In the genomic region with DNA sequence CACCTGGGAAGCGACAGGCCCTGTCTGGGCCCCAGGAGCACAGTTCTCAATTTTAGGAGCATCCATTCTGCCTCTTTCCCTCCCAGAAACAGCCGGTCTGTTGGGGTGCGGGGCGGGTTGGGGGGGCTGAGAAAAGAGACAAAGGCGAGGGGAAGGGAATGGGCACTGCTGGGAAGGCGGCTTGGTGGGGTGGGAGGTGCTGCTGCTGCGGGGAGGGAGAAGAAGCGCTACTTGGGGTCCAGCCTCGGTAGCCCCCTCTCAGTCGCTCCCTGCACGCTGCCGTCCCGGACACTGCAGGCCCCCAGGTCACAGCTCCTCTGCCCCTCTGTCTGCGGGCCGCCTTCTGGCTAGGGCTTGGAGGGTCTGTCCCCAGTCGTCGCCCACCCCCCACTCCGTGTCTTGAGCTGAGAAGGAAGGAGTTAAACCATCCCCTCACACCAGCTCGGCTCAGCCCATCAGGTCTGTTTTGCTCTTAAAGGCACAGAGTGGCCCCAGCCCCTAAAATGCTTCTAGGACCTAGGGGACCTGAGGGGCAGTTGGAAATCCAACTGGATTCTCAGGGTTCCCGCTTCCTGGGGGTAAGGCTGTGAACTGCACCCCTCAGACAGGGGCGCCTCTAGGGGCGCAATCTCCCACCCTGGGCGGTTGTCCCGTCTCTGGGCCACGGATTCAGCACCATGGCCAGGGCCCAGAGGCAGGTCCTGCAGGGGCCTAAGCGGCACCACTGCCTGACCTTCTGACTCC, we compare ENCODE assay signal across 1 cellular context.
TF ChIP-seq lines count a peak whose summit lies in the region.

No MANE protein-coding gene starts in this region.

TF ChIP-seq in HepG2, 621 proteins besides CTCF, POLR2A, EP300 and RAD21 (continued from another document and continues in another):
- TF ChIP-seq ZNF574 (CRISPR knock-in tag; IDR thresholded peaks at IDR 0.05) = peak; percentile 93
- peak; percentile 99 for TF ChIP-seq CCDC6 (CRISPR knock-in tag; IDR thresholded peaks at IDR 0.05)
- TF ChIP-seq ZNF354B (CRISPR knock-in tag; IDR thresholded peaks at IDR 0.05) = no peak
- no peak for TF ChIP-seq RFX1 (IDR thresholded peaks at IDR 0.05)
- TF ChIP-seq TCF12 (IDR thresholded peaks at IDR 0.05) = no peak
- TF ChIP-seq TCF12 (CRISPR knock-in tag; IDR thresholded peaks at IDR 0.05) = peak; percentile 50; the same call in 1 of the 2 replicates
- TF ChIP-seq PPARG (CRISPR knock-in tag; conservative IDR thresholded peaks at IDR 0.05) = peak; percentile 91
- TF ChIP-seq TRIM22 (IDR thresholded peaks at IDR 0.05) = no peak
- TF ChIP-seq DNMT3B (CRISPR knock-in tag; conservative IDR thresholded peaks at IDR 0.05) = peak; percentile 99
- TF ChIP-seq ELF4 (CRISPR knock-in tag; IDR thresholded peaks at IDR 0.05; ENCODE audit: borderline replicate concordance) = no peak
- TF ChIP-seq, protein P1, sequence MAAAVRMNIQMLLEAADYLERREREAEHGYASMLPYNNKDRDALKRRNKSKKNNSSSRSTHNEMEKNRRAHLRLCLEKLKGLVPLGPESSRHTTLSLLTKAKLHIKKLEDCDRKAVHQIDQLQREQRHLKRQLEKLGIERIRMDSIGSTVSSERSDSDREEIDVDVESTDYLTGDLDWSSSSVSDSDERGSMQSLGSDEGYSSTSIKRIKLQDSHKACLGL (CRISPR knock-in tag; IDR thresholded peaks at IDR 0.05) = peak; percentile 97
- no peak for TF ChIP-seq DDIT3 (CRISPR knock-in tag; IDR thresholded peaks at IDR 0.05)
- peak; percentile 83; the same call in 1 of the 2 replicates for TF ChIP-seq HOXA9 (CRISPR knock-in tag; IDR thresholded peaks at IDR 0.05; ENCODE audit: borderline replicate concordance)
- TF ChIP-seq, protein P2, sequence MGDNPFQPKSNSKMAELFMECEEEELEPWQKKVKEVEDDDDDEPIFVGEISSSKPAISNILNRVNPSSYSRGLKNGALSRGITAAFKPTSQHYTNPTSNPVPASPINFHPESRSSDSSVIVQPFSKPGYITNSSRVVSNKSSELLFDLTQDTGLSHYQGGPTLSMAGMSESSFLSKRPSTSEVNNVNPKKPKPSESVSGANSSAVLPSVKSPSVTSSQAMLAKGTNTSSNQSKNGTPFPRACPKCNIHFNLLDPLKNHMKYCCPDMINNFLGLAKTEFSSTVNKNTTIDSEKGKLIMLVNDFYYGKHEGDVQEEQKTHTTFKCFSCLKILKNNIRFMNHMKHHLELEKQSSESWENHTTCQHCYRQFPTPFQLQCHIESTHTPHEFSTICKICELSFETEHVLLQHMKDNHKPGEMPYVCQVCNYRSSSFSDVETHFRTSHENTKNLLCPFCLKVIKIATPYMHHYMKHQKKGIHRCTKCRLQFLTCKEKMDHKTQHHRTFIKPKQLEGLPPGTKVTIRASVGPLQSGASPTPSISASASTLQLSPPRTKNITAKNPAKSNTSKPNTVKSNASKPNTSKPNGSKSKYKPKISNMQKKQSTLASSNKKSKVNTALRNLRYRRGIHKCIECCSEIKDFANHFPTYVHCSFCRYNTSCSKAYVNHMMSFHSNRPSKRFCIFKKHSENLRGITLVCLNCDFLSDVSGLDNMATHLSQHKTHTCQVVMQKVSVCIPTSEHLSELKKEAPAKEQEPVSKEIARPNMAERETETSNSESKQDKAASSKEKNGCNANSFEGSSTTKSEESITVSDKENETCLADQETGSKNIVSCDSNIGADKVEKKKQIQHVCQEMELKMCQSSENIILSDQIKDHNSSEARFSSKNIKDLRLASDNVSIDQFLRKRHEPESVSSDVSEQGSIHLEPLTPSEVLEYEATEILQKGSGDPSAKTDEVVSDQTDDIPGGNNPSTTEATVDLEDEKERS (CRISPR knock-in tag; IDR thresholded peaks at IDR 0.05) = peak; percentile 75; the same call in 1 of the 2 replicates
- TF ChIP-seq ZNF136 (CRISPR knock-in tag; IDR thresholded peaks at IDR 0.05; ENCODE audit: low read depth) = peak; percentile 98
- peak; percentile 99 for TF ChIP-seq ZNF792 (CRISPR knock-in tag; IDR thresholded peaks at IDR 0.05)
- peak; percentile 99 for TF ChIP-seq ZNF773 (CRISPR knock-in tag; IDR thresholded peaks at IDR 0.05; ENCODE audit: borderline replicate concordance)
- TF ChIP-seq ZNF639 (CRISPR knock-in tag; conservative IDR thresholded peaks at IDR 0.05) = peak; percentile 90
- TF ChIP-seq, protein P3, sequence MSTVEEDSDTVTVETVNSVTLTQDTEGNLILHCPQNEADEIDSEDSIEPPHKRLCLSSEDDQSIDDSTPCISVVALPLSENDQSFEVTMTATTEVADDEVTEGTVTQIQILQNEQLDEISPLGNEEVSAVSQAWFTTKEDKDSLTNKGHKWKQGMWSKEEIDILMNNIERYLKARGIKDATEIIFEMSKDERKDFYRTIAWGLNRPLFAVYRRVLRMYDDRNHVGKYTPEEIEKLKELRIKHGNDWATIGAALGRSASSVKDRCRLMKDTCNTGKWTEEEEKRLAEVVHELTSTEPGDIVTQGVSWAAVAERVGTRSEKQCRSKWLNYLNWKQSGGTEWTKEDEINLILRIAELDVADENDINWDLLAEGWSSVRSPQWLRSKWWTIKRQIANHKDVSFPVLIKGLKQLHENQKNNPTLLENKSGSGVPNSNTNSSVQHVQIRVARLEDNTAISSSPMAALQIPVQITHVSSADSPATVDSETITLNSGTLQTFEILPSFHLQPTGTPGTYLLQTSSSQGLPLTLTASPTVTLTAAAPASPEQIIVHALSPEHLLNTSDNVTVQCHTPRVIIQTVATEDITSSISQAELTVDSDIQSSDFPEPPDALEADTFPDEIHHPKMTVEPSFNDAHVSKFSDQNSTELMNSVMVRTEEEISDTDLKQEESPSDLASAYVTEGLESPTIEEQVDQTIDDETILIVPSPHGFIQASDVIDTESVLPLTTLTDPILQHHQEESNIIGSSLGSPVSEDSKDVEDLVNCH (CRISPR knock-in tag; IDR thresholded peaks at IDR 0.05) = 0 out of 2 replicates have a peak, but pooled peaks have one; percentile 85
- TF ChIP-seq MAFK (conservative IDR thresholded peaks at IDR 0.05 in 1 of 2, IDR thresholded peaks at IDR 0.05 in 1 of 2; ENCODE audit: low read length in 2 of 2) = no peak
- TF ChIP-seq ZNF251 (CRISPR knock-in tag; IDR thresholded peaks at IDR 0.05) = 0 out of 2 replicates have a peak, but pooled peaks have one; percentile 77
- TF ChIP-seq NFE2L1 (CRISPR knock-in tag; IDR thresholded peaks at IDR 0.05; ENCODE audit: borderline replicate concordance) = no peak; the same call in 1 of the 2 replicates
- no peak for TF ChIP-seq FOXA1 (IDR thresholded peaks at IDR 0.05)
- no peak for TF ChIP-seq FOXA1 (CRISPR knock-in tag; IDR thresholded peaks at IDR 0.05)
- peak; percentile 96 for TF ChIP-seq ATF7-NPFF (CRISPR knock-in tag; IDR thresholded peaks at IDR 0.05; ENCODE audit: low read depth)
- peak; percentile 99 for TF ChIP-seq AHR (CRISPR knock-in tag; IDR thresholded peaks at IDR 0.05)
- TF ChIP-seq ZNF337 (CRISPR knock-in tag; IDR thresholded peaks at IDR 0.05; ENCODE audit: borderline replicate concordance, low read depth) = peak; percentile 98; the same call in 1 of the 2 replicates
- TF ChIP-seq GATAD1 (CRISPR knock-in tag; IDR thresholded peaks at IDR 0.05) = peak; percentile 80
- peak; percentile 55; the same call in 1 of the 2 replicates for TF ChIP-seq CEBPG (CRISPR knock-in tag; IDR thresholded peaks at IDR 0.05)
- peak; percentile 95 for TF ChIP-seq ZNF878 (CRISPR knock-in tag; IDR thresholded peaks at IDR 0.05)
- peak; percentile 99 for TF ChIP-seq ZNF230 (CRISPR knock-in tag; IDR thresholded peaks at IDR 0.05)
- TF ChIP-seq, protein P4, sequence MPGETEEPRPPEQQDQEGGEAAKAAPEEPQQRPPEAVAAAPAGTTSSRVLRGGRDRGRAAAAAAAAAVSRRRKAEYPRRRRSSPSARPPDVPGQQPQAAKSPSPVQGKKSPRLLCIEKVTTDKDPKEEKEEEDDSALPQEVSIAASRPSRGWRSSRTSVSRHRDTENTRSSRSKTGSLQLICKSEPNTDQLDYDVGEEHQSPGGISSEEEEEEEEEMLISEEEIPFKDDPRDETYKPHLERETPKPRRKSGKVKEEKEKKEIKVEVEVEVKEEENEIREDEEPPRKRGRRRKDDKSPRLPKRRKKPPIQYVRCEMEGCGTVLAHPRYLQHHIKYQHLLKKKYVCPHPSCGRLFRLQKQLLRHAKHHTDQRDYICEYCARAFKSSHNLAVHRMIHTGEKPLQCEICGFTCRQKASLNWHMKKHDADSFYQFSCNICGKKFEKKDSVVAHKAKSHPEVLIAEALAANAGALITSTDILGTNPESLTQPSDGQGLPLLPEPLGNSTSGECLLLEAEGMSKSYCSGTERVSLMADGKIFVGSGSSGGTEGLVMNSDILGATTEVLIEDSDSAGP (CRISPR knock-in tag; IDR thresholded peaks at IDR 0.05; ENCODE audit: borderline replicate concordance) = peak; percentile 91
- TF ChIP-seq CBX2 (IDR thresholded peaks at IDR 0.05; ENCODE audit: low read depth, low read length) = no peak
- TF ChIP-seq CBX2 (CRISPR knock-in tag; IDR thresholded peaks at IDR 0.05; ENCODE audit: low read depth) = no peak; the same call in 1 of the 2 replicates
- peak; percentile 91 for TF ChIP-seq E2F1 (CRISPR knock-in tag; IDR thresholded peaks at IDR 0.05)
- no peak for TF ChIP-seq ZNF674 (CRISPR knock-in tag; IDR thresholded peaks at IDR 0.05; ENCODE audit: low read depth)
- peak; percentile 63; the same call in 1 of the 2 replicates for TF ChIP-seq ZZZ3 (CRISPR knock-in tag; IDR thresholded peaks at IDR 0.05; ENCODE audit: borderline replicate concordance)
- TF ChIP-seq, protein P5, sequence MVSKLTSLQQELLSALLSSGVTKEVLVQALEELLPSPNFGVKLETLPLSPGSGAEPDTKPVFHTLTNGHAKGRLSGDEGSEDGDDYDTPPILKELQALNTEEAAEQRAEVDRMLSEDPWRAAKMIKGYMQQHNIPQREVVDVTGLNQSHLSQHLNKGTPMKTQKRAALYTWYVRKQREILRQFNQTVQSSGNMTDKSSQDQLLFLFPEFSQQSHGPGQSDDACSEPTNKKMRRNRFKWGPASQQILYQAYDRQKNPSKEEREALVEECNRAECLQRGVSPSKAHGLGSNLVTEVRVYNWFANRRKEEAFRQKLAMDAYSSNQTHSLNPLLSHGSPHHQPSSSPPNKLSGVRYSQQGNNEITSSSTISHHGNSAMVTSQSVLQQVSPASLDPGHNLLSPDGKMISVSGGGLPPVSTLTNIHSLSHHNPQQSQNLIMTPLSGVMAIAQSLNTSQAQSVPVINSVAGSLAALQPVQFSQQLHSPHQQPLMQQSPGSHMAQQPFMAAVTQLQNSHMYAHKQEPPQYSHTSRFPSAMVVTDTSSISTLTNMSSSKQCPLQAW (CRISPR knock-in tag; IDR thresholded peaks at IDR 0.05) = peak; percentile 56; the same call in 1 of the 2 replicates
- peak; percentile 93; the same call in 1 of the 2 replicates for TF ChIP-seq ZNF101 (CRISPR knock-in tag; IDR thresholded peaks at IDR 0.05; ENCODE audit: borderline replicate concordance, low read depth)
- TF ChIP-seq STAT5B (CRISPR knock-in tag; IDR thresholded peaks at IDR 0.05) = peak; percentile 98
- TF ChIP-seq ZMYM4 (CRISPR knock-in tag; IDR thresholded peaks at IDR 0.05) = peak; percentile 84
